Comparison of ENCODE assay signal across 14 cellular contexts in genomic region chr6:33049323-33049722, GRCh38. TPM values are rescaled to one million over a fixed set of nuclear protein-coding genes. Genes with fewer than 3 reads are reported as not detected.
DNase-seq lines count a peak whose midpoint lies in the region; ATAC-seq and TF ChIP-seq lines count a peak whose summit lies in the region.
"Had no signal": no experiment of that assay in that cellular context is flagged by ENCODE, and none has a peak within 500 bp of the region (broad histone marks: within the 10 kb centered on the region; RNA-seq: fewer than 3 reads in every experiment).

No MANE protein-coding gene starts in this region.

- peak; percentile 18; the same call in 1 of the 2 replicates for TF ChIP-seq CTCF in AG04450 (IDR thresholded peaks at IDR 0.05; ENCODE audit: low read depth, low read length)
- TF ChIP-seq CTCF in GM13977 (IDR thresholded peaks at IDR 0.05; ENCODE audit: extremely low read depth, insufficient read depth, missing control alignments): peak; percentile 26
- peak; percentile 27 for TF ChIP-seq CTCF in foreskin keratinocyte (conservative IDR thresholded peaks at IDR 0.05)

- in situ Hi-C loops in GM13977 (cut with MboI; ENCODE audit: low pct_unique_long_range_greater_than_20kb, low sequenced_read_pairs, unreplicated experiment): no loop called here

- H3K4me1 ChIP-seq in foreskin keratinocyte: no peaks in the 10 kb centered on the region

- no peak overlapping the region for H3K27ac ChIP-seq in AG04450 (ENCODE audit: low read depth, low read length)
- no peak overlapping the region for H3K27ac ChIP-seq in foreskin keratinocyte

- H3K9me3 ChIP-seq in AG04450 (ENCODE audit: control insufficient read depth, insufficient read depth, low read length): no peaks in the 10 kb centered on the region

- H3K27me3 ChIP-seq in AG04450 (ENCODE audit: control insufficient read depth, insufficient read depth, low read length) (peaks cover 14% of the 10 kb centered on the region), foreskin keratinocyte (peaks cover 48% of the 10 kb centered on the region)

- no peak for DNase-seq in AG04450 (ENCODE audit: low read depth, low spot score)
- no peak for DNase-seq in GM13977 (ENCODE audit: low spot score)
- DNase-seq in RPMI7951 (ENCODE audit: low read depth): peak; percentile 5
- no peak for DNase-seq in foreskin keratinocyte
- no peak for DNase-seq in NCI-H2227 treated with DMSO at 0.1 percent for 48 hours (lab: John Stamatoyannopoulos, UW)
- no peak for DNase-seq in stimulated activated CD4-positive, alpha-beta T cell treated with anti-CD3 and anti-CD28 coated beads, Interleukin-4, amount 100 ng/mL, for 24 hours
- no peak for DNase-seq in cortex of kidney (lab: John Stamatoyannopoulos, UW)
- DNase-seq: DMS53; kidney; NCI-H1436 treated with DMSO at 0.1 percent for 48 hours; NCI-H748 treated with DMSO at 0.1 percent for 48 hours; stimulated activated CD4-positive, alpha-beta T cell treated with anti-CD3 and anti-CD28 coated beads, Interleukin-2, amount 100 ng/mL, for 48 hours had no signal

- no peak overlapping the region for H3K4me3 ChIP-seq in AG04450 (ENCODE audit: low read depth, low read length)

- CTCF ChIA-PET in AG04450 (lab: Charles Lee): no interaction called here

- ATAC-seq in foreskin keratinocyte (no peak), GM21717 (IDR thresholded peaks at IDR 0.05; ENCODE audit: unreplicated experiment) (no peak)
- ATAC-seq: stimulated activated effector memory CD8-positive, alpha-beta T cell treated with anti-CD3 and anti-CD28 coated beads, Interleukin-12 subunit alpha, Interleukin-12 subunit beta, amount 100 ng/mL, for 72 hours had no signal

- POLR2A ChIA-PET in AG04450 (lab: Yijun Ruan, JAX): no interaction called here

RNA-seq across cellular contexts. Expression of gene HLA-DPA1, which starts 24.1 kb away (rescaled TPM):
- polyA plus RNA-seq in AG04450 (2011; rRNA removed) (0.10 and 0.15 TPM in 2 replicates), foreskin keratinocyte (0.03 and 0.81 TPM in 2 replicates)
- not detected in 2 replicates for polyA minus RNA-seq in AG04450 (2011; rRNA and poly(A)+ RNA removed)
- 4.4 and 10.0 TPM in 2 replicates for total RNA-seq in RPMI7951 (2014; rRNA removed; shearing (Covaris generic))
- total RNA-seq in foreskin keratinocyte: 0.46 TPM in 1 of 2 replicates, not detected in the other

RNA-seq across cellular contexts. Expression of gene HLA-DPB1, which starts 26.5 kb away (rescaled TPM):
- 0.94 and 1.6 TPM in 2 replicates for polyA plus RNA-seq in AG04450 (2011; rRNA removed)
- 2.0 and 2.2 TPM in 2 replicates for polyA minus RNA-seq in AG04450 (2011; rRNA and poly(A)+ RNA removed)
- 29.6 and 35.4 TPM in 2 replicates for total RNA-seq in RPMI7951 (2014; rRNA removed; shearing (Covaris generic))
- total RNA-seq in foreskin keratinocyte: 2.7 TPM in 1 of 2 replicates, not detected in the other
- 3.7 TPM in 1 of 2 replicates, not detected in the other for polyA plus RNA-seq in foreskin keratinocyte

RNA-seq across cellular contexts. Expression of gene HLA-DOA, which starts 39.9 kb away (rescaled TPM):
- 0.02 TPM in 1 of 2 replicates, not detected in the other for polyA plus RNA-seq in AG04450 (2011; rRNA removed)
- not detected in 2 replicates for polyA minus RNA-seq in AG04450 (2011; rRNA and poly(A)+ RNA removed)
- total RNA-seq in RPMI7951 (2014; rRNA removed; shearing (Covaris generic)): under 0.01 TPM in 1 of 2 replicates, not detected in the other
- not detected in 2 replicates for total RNA-seq in foreskin keratinocyte
- not detected in 2 replicates for polyA plus RNA-seq in foreskin keratinocyte
